ENCODE assay signal across 9 cellular contexts in genomic region chr12:57894577-57895292, GRCh38. TPM values are rescaled to one million over a fixed set of nuclear protein-coding genes. Genes with fewer than 3 reads are reported as not detected.
A peak's percentile ranks its signal among the peaks of the same experiment; 100 is the strongest.
DNase-seq lines count a peak whose midpoint lies in the region; ATAC-seq, FAIRE-seq and TF ChIP-seq lines count a peak whose summit lies in the region.
"Had no signal": no experiment of that assay in that cellular context is flagged by ENCODE, and none has a peak within 500 bp of the region (broad histone marks: within the 10 kb centered on the region; RNA-seq: fewer than 3 reads in every experiment).

No MANE protein-coding gene starts in this region.

- no peak overlapping the region for H4K5ac ChIP-seq in H1 (ENCODE audit: insufficient read length, low read depth, low read length)

- peaks cover 0 to 10% (median 8%) of the 10 kb centered on the region in 4 experiments; a peak in 4 of 7 replicates for H3K27me3 ChIP-seq in H1 (replicated peaks in 1 of 4; ENCODE audit: control insufficient read depth in 3 of 4, extremely low read depth in 1 of 4, insufficient read depth in 3 of 4, low read length in 3 of 4)
- H3K27me3 ChIP-seq in rectal smooth muscle tissue (ENCODE audit: control insufficient read depth, insufficient read depth, low read length) = no peaks in the 10 kb centered on the region
- no peaks in the 10 kb centered on the region for H3K27me3 ChIP-seq in Karpas-422 (ENCODE audit: low read length)

- H3K27me3 Mint-ChIP-seq in activated CD8-positive, alpha-beta memory T cell treated with anti-CD3 and anti-CD28 coated beads, Interleukin-2, amount 10 ng/mL, durations not matched to agents 7 days and 5 days = peaks cover 33% of the 10 kb centered on the region

- no peak for TF ChIP-seq POLR2A in H1 (IDR thresholded peaks at IDR 0.05; ENCODE audit: control extremely low read depth in 1 of 2, low read depth in 2 of 2, low read length in 2 of 2)

- no peaks in the 10 kb centered on the region for H3K36me3 ChIP-seq in HEK293 (ENCODE audit: control insufficient read depth in 2 of 2, insufficient read depth in 1 of 2, low read length in 2 of 2)
- no peaks in the 10 kb centered on the region for H3K36me3 ChIP-seq in H1 (ENCODE audit: control insufficient read depth in 2 of 4, insufficient read depth in 4 of 4, low read length in 3 of 4)
- H3K36me3 ChIP-seq in rectal smooth muscle tissue (ENCODE audit: control insufficient read depth, insufficient read depth, low read length) = no peaks in the 10 kb centered on the region
- no peaks in the 10 kb centered on the region for H3K36me3 ChIP-seq in Karpas-422 (ENCODE audit: insufficient read depth, low read length)

- H3K9ac ChIP-seq in H1 (replicated peaks in 1 of 4; ENCODE audit: extremely low read depth in 1 of 4, low read depth in 3 of 4, low read length in 3 of 4) = no peak overlapping the region; a peak in 1 of 7 replicates
- H3K9ac ChIP-seq in rectal smooth muscle tissue (ENCODE audit: low read length) = peak overlapping the region; percentile 21
- H3K9ac ChIP-seq in Karpas-422 (ENCODE audit: low read length) = no peak overlapping the region

- H4K20me1 ChIP-seq in H1 (replicated peaks in 1 of 2; ENCODE audit: control insufficient read depth in 1 of 2, insufficient read depth in 2 of 2, low read length in 2 of 2) (no peaks in the 10 kb centered on the region), Karpas-422 (ENCODE audit: insufficient read depth, low read depth, low read length) (no peaks in the 10 kb centered on the region)

- peaks cover 39% of the 10 kb centered on the region for H3K4me1 Mint-ChIP-seq in activated CD8-positive, alpha-beta memory T cell treated with anti-CD3 and anti-CD28 coated beads, Interleukin-2, amount 10 ng/mL, durations not matched to agents 7 days and 5 days

- no peaks in the 10 kb centered on the region for H3K9me3 ChIP-seq in HEK293 (ENCODE audit: control insufficient read depth, insufficient read depth, low read depth, low read length)
- no peaks in the 10 kb centered on the region for H3K9me3 ChIP-seq in H1 (ENCODE audit: insufficient read depth in 2 of 2, low read depth in 1 of 2, low read length in 1 of 2)
- H3K9me3 ChIP-seq in Karpas-422 (ENCODE audit: low read length) = no peaks in the 10 kb centered on the region

- peak; percentile 70 for DNase-seq in NCI-H510A (lab: John Stamatoyannopoulos, UW)
- DNase-seq in H1 (ENCODE audit: low read depth in 1 of 2, low spot score in 2 of 2) = no peak
- no peak for DNase-seq in HT-29 (ENCODE audit: low spot score)
- no peak for DNase-seq in Karpas-422
- no peak for DNase-seq in activated CD8-positive, alpha-beta memory T cell treated with anti-CD3 and anti-CD28 coated beads, Interleukin-2, amount 10 ng/mL, durations not matched to agents 7 days and 5 days
- DNase-seq: stimulated activated CD4-positive, alpha-beta T cell treated with anti-CD3 and anti-CD28 coated beads, Interleukin-2, amount 100 ng/mL, for 24 hours had no signal

- no peak overlapping the region for H3K4ac ChIP-seq in H1 (replicated peaks; ENCODE audit: insufficient read length, low read depth, low read length)

- H3K18ac ChIP-seq in H1 (ENCODE audit: extremely low read depth, low read length) = no peak overlapping the region

- no peak overlapping the region for H3K27ac Mint-ChIP-seq in activated CD8-positive, alpha-beta memory T cell treated with anti-CD3 and anti-CD28 coated beads, Interleukin-2, amount 10 ng/mL, durations not matched to agents 7 days and 5 days

- no peak overlapping the region for H2AFZ ChIP-seq in H1 (ENCODE audit: low read length)
- no peak overlapping the region for H2AFZ ChIP-seq in Karpas-422 (ENCODE audit: low read length)

- peak overlapping the region; percentile 61; the same call in 1 of the 2 replicates for H2BK15ac ChIP-seq in H1 (ENCODE audit: low read length)

- no peaks in the 10 kb centered on the region for H3K9me2 ChIP-seq in Karpas-422 (replicated peaks; ENCODE audit: insufficient read depth, low read length)

- H2AK5ac ChIP-seq in H1 (ENCODE audit: low read depth, low read length) = peak overlapping the region; percentile 88; the same call in 1 of the 2 replicates

- H3K14ac ChIP-seq in H1 (ENCODE audit: insufficient read length) = no peak overlapping the region

- no peak overlapping the region for H4K8ac ChIP-seq in H1 (ENCODE audit: extremely low read depth, insufficient read depth, low read length)

- no peak overlapping the region for H2BK20ac ChIP-seq in H1 (ENCODE audit: low read length)

- H3K4me1 ChIP-seq in HEK293 (ENCODE audit: control insufficient read depth, insufficient read depth, low read length) (peaks cover 15% of the 10 kb centered on the region), H1 (replicated peaks in 1 of 4; ENCODE audit: control insufficient read depth in 3 of 4, insufficient read depth in 4 of 4, low read length in 3 of 4) (peaks cover 12 to 28% (median 19%) of the 10 kb centered on the region in 4 experiments), rectal smooth muscle tissue (ENCODE audit: control insufficient read depth, insufficient read depth, low read length) (peaks cover 67% of the 10 kb centered on the region), Karpas-422 (ENCODE audit: low read length) (peaks cover 37% of the 10 kb centered on the region)

- H3K79me2 ChIP-seq in H1 (ENCODE audit: control insufficient read depth in 1 of 2, insufficient read depth in 2 of 2, low read length in 2 of 2) (no peaks in the 10 kb centered on the region), Karpas-422 (ENCODE audit: low read length) (no peaks in the 10 kb centered on the region)

- peaks cover 4% of the 10 kb centered on the region; the same call in 1 of the 2 replicates for H3K23me2 ChIP-seq in H1 (ENCODE audit: low read depth, low read length)

- no peak for TF ChIP-seq EP300 in H1 (IDR thresholded peaks at IDR 0.05; ENCODE audit: borderline replicate concordance in 1 of 2, low read depth in 2 of 2, low read length in 2 of 2)

- no peak overlapping the region for H2BK5ac ChIP-seq in H1 (ENCODE audit: low read depth, low read length)

- H3K4me3 Mint-ChIP-seq in activated CD8-positive, alpha-beta memory T cell treated with anti-CD3 and anti-CD28 coated beads, Interleukin-2, amount 10 ng/mL, durations not matched to agents 7 days and 5 days = no peak overlapping the region

- TF ChIP-seq CTCF in HEK293 (tag by site-specific recombination; IDR thresholded peaks at IDR 0.05) (no peak), H1 (IDR thresholded peaks at IDR 0.05; ENCODE audit: control extremely low read depth in 1 of 3, insufficient read depth in 1 of 3, low read depth in 1 of 3, low read length in 3 of 3) (no peak)

- 89% methylated on average over 5 of the region's 5 CpGs; no CpG with 5 or more reads in 1 of the 2 experiments for WGBS in H1 (ENCODE audit: extremely low coverage in 1 of 2, insufficient coverage in 1 of 2, insufficient read length in 1 of 2, insufficient replicate concordance in 2 of 2, low coverage in 1 of 2, low lambda C conversion rate in 2 of 2, missing lambda C conversion rate in 1 of 2), 2 experiments

- H3K36me3 Mint-ChIP-seq in activated CD8-positive, alpha-beta memory T cell treated with anti-CD3 and anti-CD28 coated beads, Interleukin-2, amount 10 ng/mL, durations not matched to agents 7 days and 5 days = no peaks in the 10 kb centered on the region

- no peak overlapping the region for H3K4me3 ChIP-seq in HEK293 (ENCODE audit: low read depth, low read length)
- peak overlapping the region in 1 of 4 experiments; percentile 11; a peak in 1 of 8 replicates for H3K4me3 ChIP-seq in H1 (ENCODE audit: extremely low read depth in 1 of 4, insufficient read depth in 2 of 4, low read depth in 3 of 4, low read length in 4 of 4)
- H3K4me3 ChIP-seq in rectal smooth muscle tissue (ENCODE audit: low read length) = peak overlapping the region; percentile 49
- no peak overlapping the region for H3K4me3 ChIP-seq in Karpas-422 (ENCODE audit: low read length)

- CTCF ChIA-PET in HEK293 (lab: Yijun Ruan, JAX) = interaction anchor here (0.8 to 3.3 kb wide), 9 partner anchors 9 to 1255 kb away, joined by 3 to 36 read pairs (median 5); partner anchors contain the start of gene TSFM
- CTCF ChIA-PET in H1 (lab: Charles Lee; ENCODE audit: partially characterized antibody) = interaction anchor here (0.9 to 8.7 kb wide), 20 partner anchors 11 to 129 kb away, joined by 3 to 119 read pairs (median 10); partner anchors contain the start of gene CTDSP2
- CTCF ChIA-PET in activated CD8-positive, alpha-beta memory T cell treated with anti-CD3 and anti-CD28 coated beads, Interleukin-2, amount 10 ng/mL, durations not matched to agents 7 days and 5 days (lab: Charles Lee) = interaction anchor here (0.8 to 7.6 kb wide), 8 partner anchors 9 to 138 kb away, joined by 3 to 56 read pairs (median 8); partner anchors contain the start of gene CTDSP2

- no peak overlapping the region for H3K23ac ChIP-seq in H1 (ENCODE audit: insufficient read length)

- no peaks in the 10 kb centered on the region for H3K9me3 Mint-ChIP-seq in activated CD8-positive, alpha-beta memory T cell treated with anti-CD3 and anti-CD28 coated beads, Interleukin-2, amount 10 ng/mL, durations not matched to agents 7 days and 5 days (ENCODE audit: low read depth)

- no peaks in the 10 kb centered on the region for H3K79me1 ChIP-seq in H1 (ENCODE audit: low read depth, low read length)

- H2BK120ac ChIP-seq in H1 (replicated peaks; ENCODE audit: low read depth, low read length) = no peak overlapping the region

- peak overlapping the region in 1 of 2 experiments; percentile 60; a peak in 1 of 4 replicates for H3K4me2 ChIP-seq in H1 (ENCODE audit: insufficient read depth in 1 of 2, low read depth in 2 of 2, low read length in 2 of 2)
- no peak overlapping the region for H3K4me2 ChIP-seq in Karpas-422 (ENCODE audit: low read depth, low read length, poor library complexity, severe bottlenecking)

- no peak overlapping the region for H4K91ac ChIP-seq in H1 (replicated peaks; ENCODE audit: insufficient read length, low read length)

- POLR2A ChIA-PET in HEK293 (lab: Yijun Ruan, JAX) (interaction anchor here (0.9 to 5.0 kb wide), 6 partner anchors 30 to 77 kb away, joined by 4 to 61 read pairs (median 6); partner anchors contain the start of genes ATP23 and CTDSP2), H1 (lab: Charles Lee; ENCODE audit: partially characterized antibody) (interaction anchor here (1.1 to 8.6 kb wide), 7 partner anchors 7 to 145 kb away, joined by 3 to 181 read pairs (median 10); partner anchors contain the start of genes CTDSP2, EEF1AKMT3 and METTL1)

- no peak for FAIRE-seq in H1 (lab: Jason Lieb, UNC)

- no peak for ATAC-seq in activated CD8-positive, alpha-beta memory T cell treated with anti-CD3 and anti-CD28 coated beads, Interleukin-2, amount 10 ng/mL, durations not matched to agents 7 days and 5 days
- no peak for ATAC-seq in HG02798 (IDR thresholded peaks at IDR 0.05; ENCODE audit: poor library complexity, unreplicated experiment)

- no peak overlapping the region for H3K56ac ChIP-seq in H1 (replicated peaks; ENCODE audit: insufficient read length, low read depth, low read length)

- no peak for TF ChIP-seq RAD21 in H1 (IDR thresholded peaks at IDR 0.05 in 1 of 2, conservative IDR thresholded peaks at IDR 0.05 in 1 of 2; ENCODE audit: low read depth in 2 of 2, low read length in 2 of 2)

- H3K27ac ChIP-seq in HEK293 (ENCODE audit: extremely low read depth, low read depth, low read length) = peak overlapping the region; percentile 53; the same call in 1 of the 2 replicates
- no peak overlapping the region for H3K27ac ChIP-seq in H1 (ENCODE audit: low read depth, low read length)
- peak overlapping the region; percentile 99 for H3K27ac ChIP-seq in rectal smooth muscle tissue (ENCODE audit: low read depth, low read length)
- no peak overlapping the region for H3K27ac ChIP-seq in Karpas-422 (ENCODE audit: low read length)

- H2BK12ac ChIP-seq in H1 (ENCODE audit: low read depth, low read length) = no peak overlapping the region

RNA-seq across cellular contexts. Expression of gene ATP23, which starts 46.6 kb away (rescaled TPM):
- 6.7 and 10.2 TPM in 2 replicates for total RNA-seq in H1 (2021; fragmentation: NEBNext Ultra II Directional; extraction: Animal tissue kit (Norgen Biotek cat#: 25700))
- 12.1 and 13.5 TPM in 2 replicates for polyA plus RNA-seq in H1 (2011; rRNA removed)
- 10.4 TPM for polyA plus RNA-seq in H1 (2011; cell fraction: cytosol; rRNA removed)
- 4.3 TPM for polyA plus RNA-seq in H1 (2011; cell fraction: nucleus; rRNA removed)
- polyA plus RNA-seq in H1 (2012, experiment 1 of 2) = 4.2 to 8.9 TPM (median 8.2 TPM) in 4 replicates
- 3.5 TPM for polyA plus RNA-seq in H1 (2012, experiment 2 of 2)
- polyA plus RNA-seq in H1 (2013, experiment 1 of 2) = 8.1 TPM
- 6.9 TPM for polyA plus RNA-seq in H1 (2013, experiment 2 of 2)
- 5.0 and 8.6 TPM in 2 replicates for polyA minus RNA-seq in H1 (2011; rRNA and poly(A)+ RNA removed)
- polyA minus RNA-seq in H1 (2011; cell fraction: cytosol; rRNA and poly(A)+ RNA removed) = 4.8 TPM
- polyA minus RNA-seq in H1 (2011; cell fraction: nucleus; rRNA and poly(A)+ RNA removed) = 5.3 TPM
- total RNA-seq in HT-29 (2014; rRNA removed; shearing (Covaris generic)) = 2.1 and 3.6 TPM in 2 replicates
- 13.1 and 36.3 TPM in 2 replicates for total RNA-seq in Karpas-422 (2014; rRNA removed; shearing (Covaris generic); ENCODE audit: low replicate concordance)
- 10 to 100 TPM; 14.8 to 21.0 TPM for total RNA-seq in activated CD8-positive, alpha-beta memory T cell treated with anti-CD3 and anti-CD28 coated beads, Interleukin-2, amount 10 ng/mL, durations not matched to agents 7 days and 5 days

RNA-seq across cellular contexts. Expression of gene CTDSP2, which starts 48.2 kb away (rescaled TPM):
- total RNA-seq in H1 (2021; fragmentation: NEBNext Ultra II Directional; extraction: Animal tissue kit (Norgen Biotek cat#: 25700)) = 91.7 and 93.7 TPM in 2 replicates
- polyA plus RNA-seq in H1 (2011; rRNA removed) = 71.3 and 129 TPM in 2 replicates
- polyA plus RNA-seq in H1 (2011; cell fraction: cytosol; rRNA removed) = 115 TPM
- polyA plus RNA-seq in H1 (2011; cell fraction: nucleus; rRNA removed) = 118 TPM
- 72.3 to 87.9 TPM (median 83.7 TPM) in 4 replicates for polyA plus RNA-seq in H1 (2012, experiment 1 of 2)
- polyA plus RNA-seq in H1 (2012, experiment 2 of 2) = 64.0 TPM
- 41.6 TPM for polyA plus RNA-seq in H1 (2013, experiment 1 of 2)
- 42.0 TPM for polyA plus RNA-seq in H1 (2013, experiment 2 of 2)
- 144 and 145 TPM in 2 replicates for polyA minus RNA-seq in H1 (2011; rRNA and poly(A)+ RNA removed)
- 75.4 TPM for polyA minus RNA-seq in H1 (2011; cell fraction: cytosol; rRNA and poly(A)+ RNA removed)
- 79.4 TPM for polyA minus RNA-seq in H1 (2011; cell fraction: nucleus; rRNA and poly(A)+ RNA removed)
- total RNA-seq in HT-29 (2014; rRNA removed; shearing (Covaris generic)) = 38.5 and 40.7 TPM in 2 replicates
- 10.9 and 14.2 TPM in 2 replicates for total RNA-seq in Karpas-422 (2014; rRNA removed; shearing (Covaris generic); ENCODE audit: low replicate concordance)
- total RNA-seq in activated CD8-positive, alpha-beta memory T cell treated with anti-CD3 and anti-CD28 coated beads, Interleukin-2, amount 10 ng/mL, durations not matched to agents 7 days and 5 days = 100 to 1,000 TPM in 1 of 2 experiments, 10 to 100 TPM in 1; 76.2 to 103 TPM

Comparison
In these comparisons a context has a peak if more than half of its experiments do, and no peak if none do; other contexts are left out.
1. H3K27ac ChIP-seq: peak in HEK293 (single experiment) and rectal smooth muscle tissue (single experiment); none in H1 (single experiment) and Karpas-422 (single experiment).